Comparison of ENCODE assay signal across 24 cellular contexts in the genomic region with DNA sequence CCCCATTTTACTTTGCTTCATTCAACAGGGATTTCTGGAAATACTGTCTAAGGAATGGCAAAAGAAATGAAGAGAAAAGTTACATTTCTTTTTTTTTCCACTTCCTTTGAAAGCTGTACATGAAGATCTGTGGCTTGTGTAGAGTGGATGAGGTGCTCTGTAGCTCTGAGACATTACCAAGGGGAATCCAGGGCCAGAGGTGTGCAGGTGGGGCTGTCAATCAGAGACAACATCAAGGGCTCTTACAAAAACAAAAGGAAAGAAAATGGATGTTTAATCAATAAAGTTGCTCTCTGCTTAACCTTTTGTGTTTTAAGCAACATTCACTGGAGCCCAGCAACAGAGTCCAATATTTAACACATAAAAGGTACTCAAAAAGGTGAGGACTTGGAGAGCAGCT.
"Had no signal": no experiment of that assay in that cellular context is flagged by ENCODE, and none has a peak within 500 bp of the region (broad histone marks: within the 10 kb centered on the region; RNA-seq: fewer than 3 reads in every experiment).

No MANE protein-coding gene starts in this region.

- H3K27me3 ChIP-seq: neural progenitor cell, ovary, right lobe of liver, sigmoid colon, stomach, thyroid gland, tibial nerve, upper lobe of left lung, vagina had no signal

- H3K4me3 ChIP-seq: neural progenitor cell, ovary, psoas muscle, right lobe of liver, sigmoid colon, stomach, thoracic aorta, thyroid gland, tibial nerve, upper lobe of left lung, vagina had no signal

- DNase-seq: occipital lobe; ovary; posterior cingulate gyrus; psoas muscle; right cardiac atrium; sigmoid colon; small intestine; stimulated activated CD4-positive, alpha-beta T cell treated with anti-CD3 and anti-CD28 coated beads, Interleukin-15, amount 100 ng/mL, for 24 hours; stimulated activated CD4-positive, alpha-beta T cell treated with anti-CD3 and anti-CD28 coated beads, Interleukin-2, amount 100 ng/mL, for 24 hours; stimulated activated CD4-positive, alpha-beta T cell treated with anti-CD3 and anti-CD28 coated beads, Interleukin-2, amount 100 ng/mL, for 48 hours; stimulated activated CD4-positive, alpha-beta T cell treated with anti-CD3 and anti-CD28 coated beads, Interleukin-4, amount 100 ng/mL, for 24 hours; stimulated activated naive B cell treated with anti-CD40 and anti-IgM and Interleukin-4, amounts not matched to agents 10 μg/mL and 1 μg/mL and 100 μg/mL, for 72 hours; stimulated activated naive CD4-positive, alpha-beta T cell treated with Interleukin-2 at 50 U/mL for 16 hours; stomach; thyroid gland; trophoblast cell; upper lobe of left lung had no signal

- H3K36me3 ChIP-seq: neural progenitor cell, ovary, right lobe of liver, sigmoid colon, stomach, thoracic aorta, thyroid gland, tibial nerve, upper lobe of left lung, vagina had no signal

- H3K9me3 ChIP-seq: ovary, psoas muscle, right lobe of liver, sigmoid colon, stomach, thoracic aorta, thyroid gland, upper lobe of left lung, vagina had no signal

- ATAC-seq: psoas muscle; right cardiac atrium; stimulated activated effector memory CD8-positive, alpha-beta T cell treated with anti-CD3 and anti-CD28 coated beads, Interleukin-12 subunit alpha, Interleukin-12 subunit beta, amount 100 ng/mL, for 72 hours; stimulated activated naive B cell treated with anti-CD40 and anti-IgM and Interleukin-4, amounts not matched to agents 10 μg/mL and 1 μg/mL and 100 μg/mL, for 72 hours had no signal

- H3K27ac ChIP-seq: neural progenitor cell, ovary, parathyroid adenoma, psoas muscle, sigmoid colon, stomach, thoracic aorta, thyroid gland, tibial nerve, upper lobe of left lung, vagina had no signal

- H3K4me1 ChIP-seq: neural progenitor cell, parathyroid adenoma, sigmoid colon, stomach, thyroid gland, tibial nerve, upper lobe of left lung, vagina had no signal
